In genomic region chr3:9301798-9302197, GRCh38 we compare ENCODE assay signal across 10 cellular contexts. TPM values are rescaled to one million over a fixed set of nuclear protein-coding genes. Genes with fewer than 3 reads are reported as not detected.
DNase-seq lines count a peak whose midpoint lies in the region; ATAC-seq, FAIRE-seq and TF ChIP-seq lines count a peak whose summit lies in the region.
"Had no signal": no experiment of that assay in that cellular context is flagged by ENCODE, and none has a peak within 500 bp of the region (broad histone marks: within the 10 kb centered on the region; RNA-seq: fewer than 3 reads in every experiment).

No MANE protein-coding gene starts in this region.

- H2BK20ac ChIP-seq in H9 (ENCODE audit: low read depth, low read length, poor library complexity, severe bottlenecking) (no peak overlapping the region), H1 (ENCODE audit: low read length) (no peak overlapping the region)

- H4K91ac ChIP-seq in H9 (ENCODE audit: insufficient read length, low read depth, low read length) (no peak overlapping the region), H1 (replicated peaks; ENCODE audit: insufficient read length, low read length) (no peak overlapping the region), neuronal stem cell (ENCODE audit: low read depth, low read length, poor library complexity) (no peak overlapping the region)

- no peak overlapping the region for H2BK120ac ChIP-seq in H9 (ENCODE audit: low read depth, low read length, poor library complexity, severe bottlenecking)
- no peak overlapping the region for H2BK120ac ChIP-seq in H1 (replicated peaks; ENCODE audit: low read depth, low read length)
- H2BK120ac ChIP-seq in neuronal stem cell (ENCODE audit: low read depth, low read length), result no peak overlapping the region

- intact Hi-C loops in body of pancreas (cut with DNase I), result loop anchor here (5.0 kb wide), 1 partner anchor 329 kb away; no protein-coding TSS in a partner anchor

- H3K4ac ChIP-seq in H9 (ENCODE audit: low read depth, low read length), result no peak overlapping the region
- H3K4ac ChIP-seq in H1 (replicated peaks; ENCODE audit: insufficient read length, low read depth, low read length), result no peak overlapping the region
- H3K4ac ChIP-seq in neuronal stem cell (ENCODE audit: low read length), result no peak overlapping the region

- peaks cover 0 to 5% (median 5%) of the 10 kb centered on the region in 3 experiments; a peak in 3 of 7 replicates for H3K36me3 Mint-ChIP-seq in H9 (ENCODE audit: insufficient read depth in 1 of 3, low read depth in 3 of 3)

- H3K56ac ChIP-seq in H9 (ENCODE audit: insufficient read length, low read depth, low read length) (no peak overlapping the region), H1 (replicated peaks; ENCODE audit: insufficient read length, low read depth, low read length) (no peak overlapping the region)

- H3K36me3 ChIP-seq in Loucy (ENCODE audit: insufficient read depth, low read length) (no peaks in the 10 kb centered on the region), H1 (ENCODE audit: control insufficient read depth in 2 of 4, insufficient read depth in 4 of 4, low read length in 3 of 4) (no peaks in the 10 kb centered on the region), neuronal stem cell (replicated peaks in 1 of 2; ENCODE audit: control insufficient read depth in 2 of 2, insufficient read depth in 2 of 2, low read length in 2 of 2) (no peaks in the 10 kb centered on the region), body of pancreas (replicated peaks in 1 of 2; ENCODE audit: insufficient read depth in 1 of 2, low read depth in 2 of 2) (no peaks in the 10 kb centered on the region)
- H3K36me3 ChIP-seq: gastrocnemius medialis had no signal

- H3K18ac ChIP-seq in H9 (ENCODE audit: insufficient read length, low read depth, low read length) (no peak overlapping the region), H1 (ENCODE audit: extremely low read depth, low read length) (no peak overlapping the region), neuronal stem cell (ENCODE audit: low read length) (peak overlapping the region; percentile 66)

- no peak for TF ChIP-seq CTCF in H9 (conservative IDR thresholded peaks at IDR 0.05)
- no peak for TF ChIP-seq CTCF in Loucy (conservative IDR thresholded peaks at IDR 0.05; ENCODE audit: low read length)
- no peak for TF ChIP-seq CTCF in H1 (IDR thresholded peaks at IDR 0.05; ENCODE audit: control extremely low read depth in 1 of 3, insufficient read depth in 1 of 3, low read depth in 1 of 3, low read length in 3 of 3)
- no peak for TF ChIP-seq CTCF in body of pancreas (IDR thresholded peaks at IDR 0.05)

- ATAC-seq in GM19463 (IDR thresholded peaks at IDR 0.05; ENCODE audit: unreplicated experiment) (no peak), body of pancreas (no peak)

- no peak overlapping the region for H3K27ac Mint-ChIP-seq in H9

- H3K27me3 ChIP-seq in H9 (ENCODE audit: insufficient read depth, low read length) (no peaks in the 10 kb centered on the region), Loucy (ENCODE audit: insufficient read depth, low read length, poor library complexity, severe bottlenecking) (no peaks in the 10 kb centered on the region), H1 (replicated peaks in 1 of 4; ENCODE audit: control insufficient read depth in 3 of 4, extremely low read depth in 1 of 4, insufficient read depth in 3 of 4, low read length in 3 of 4) (peaks cover 0 to 2% (median under 1%) of the 10 kb centered on the region in 4 experiments; a peak in 1 of 7 replicates), neuronal stem cell (ENCODE audit: control insufficient read depth in 3 of 3, insufficient read depth in 3 of 3, low read depth in 1 of 3, low read length in 3 of 3) (no peaks in the 10 kb centered on the region), body of pancreas (no peaks in the 10 kb centered on the region)
- H3K27me3 ChIP-seq: gastrocnemius medialis had no signal

- no peak overlapping the region for H4K8ac ChIP-seq in H9 (replicated peaks; ENCODE audit: insufficient read length, low read depth, low read length)
- H4K8ac ChIP-seq in H1 (ENCODE audit: extremely low read depth, insufficient read depth, low read length), result no peak overlapping the region; the same call in 1 of the 2 replicates
- no peak overlapping the region for H4K8ac ChIP-seq in neuronal stem cell (ENCODE audit: low read depth, low read length)

- no peak overlapping the region for H2BK12ac ChIP-seq in H9 (ENCODE audit: insufficient read length, low read depth, low read length)
- H2BK12ac ChIP-seq in H1 (ENCODE audit: low read depth, low read length), result 0 out of 2 replicates have a peak overlapping the region, but pooled peaks have one; percentile 78
- no peak overlapping the region for H2BK12ac ChIP-seq in neuronal stem cell (ENCODE audit: low read length)

- FAIRE-seq in H1 (lab: Jason Lieb, UNC), result no peak
- FAIRE-seq: islet of Langerhans had no signal

- peaks cover 16 to 17% of the 10 kb centered on the region in 2 experiments for H3K4me1 Mint-ChIP-seq in H9

- H2BK15ac ChIP-seq in H9 (ENCODE audit: low read depth, low read length), result no peak overlapping the region
- no peak overlapping the region for H2BK15ac ChIP-seq in H1 (ENCODE audit: low read length)
- peak overlapping the region; percentile 56 for H2BK15ac ChIP-seq in neuronal stem cell (ENCODE audit: low read length)

- no peaks in the 10 kb centered on the region for H4K20me1 ChIP-seq in H9 (ENCODE audit: control insufficient read depth, insufficient read depth, insufficient read length)
- H4K20me1 ChIP-seq in Loucy (ENCODE audit: insufficient read depth, low read length, poor library complexity, severe bottlenecking), result no peaks in the 10 kb centered on the region
- H4K20me1 ChIP-seq in H1 (replicated peaks in 1 of 2; ENCODE audit: control insufficient read depth in 1 of 2, insufficient read depth in 2 of 2, low read length in 2 of 2), result no peaks in the 10 kb centered on the region

- H3T11ph ChIP-seq in H9 (ENCODE audit: low read length), result no peak overlapping the region

- no CpG with 5 or more reads among the region's 10 CpGs for WGBS in H9 (ENCODE audit: extremely low coverage, insufficient read length, low lambda C conversion rate)
- WGBS in H1 (ENCODE audit: extremely low coverage in 1 of 2, insufficient coverage in 1 of 2, insufficient read length in 1 of 2, insufficient replicate concordance in 2 of 2, low coverage in 1 of 2, low lambda C conversion rate in 2 of 2, missing lambda C conversion rate in 1 of 2), 2 experiments, result 85% methylated on average over 10 of the region's 10 CpGs; no CpG with 5 or more reads in 1 of the 2 experiments
- no CpG with 5 or more reads among the region's 10 CpGs for WGBS in neuronal stem cell (ENCODE audit: extremely low coverage in 2 of 2, insufficient read length in 2 of 2, insufficient replicate concordance in 1 of 2), 2 donors
- WGBS in body of pancreas, 2 donors, result 70 to 76% methylated on average over 10 of the region's 10 CpGs

- H2AFZ ChIP-seq in H9 (ENCODE audit: low read length) (no peak overlapping the region), Loucy (ENCODE audit: low read length) (peak overlapping the region; percentile 63; the same call in 1 of the 2 replicates), H1 (ENCODE audit: low read length) (peak overlapping the region; percentile 81), neuronal stem cell (ENCODE audit: low read length) (peak overlapping the region; percentile 89)

- TF ChIP-seq RAD21 in H1 (IDR thresholded peaks at IDR 0.05 in 1 of 2, conservative IDR thresholded peaks at IDR 0.05 in 1 of 2; ENCODE audit: low read depth in 2 of 2, low read length in 2 of 2), result no peak

- peak overlapping the region; percentile 54 to 76 for H3K4me3 Mint-ChIP-seq in H9

- peaks cover 23% of the 10 kb centered on the region for H3K27me3 Mint-ChIP-seq in H9 (ENCODE audit: low read depth)

- POLR2A ChIA-PET in H1 (lab: Charles Lee; ENCODE audit: partially characterized antibody), result interaction anchor here (0.7 to 1.9 kb wide), 5 partner anchors 22 to 337 kb away, joined by 3 to 5 read pairs (median 3); no protein-coding TSS in a partner anchor

- H2BK5ac ChIP-seq in H9 (ENCODE audit: insufficient read length, low read length) (no peak overlapping the region), H1 (ENCODE audit: low read depth, low read length) (no peak overlapping the region), neuronal stem cell (ENCODE audit: low read length) (no peak overlapping the region)

- CTCF ChIA-PET in H1 (lab: Charles Lee; ENCODE audit: partially characterized antibody), result interaction anchor here (0.6 to 9.3 kb wide), 67 partner anchors 9 to 589 kb away, joined by 3 to 200 read pairs (median 5); partner anchors contain the start of genes SRGAP3 and THUMPD3

- H3K27ac ChIP-seq in H9 (ENCODE audit: insufficient read length, low read depth, low read length) (no peak overlapping the region), H1 (ENCODE audit: low read depth, low read length) (no peak overlapping the region), neuronal stem cell (replicated peaks; ENCODE audit: low read length) (no peak overlapping the region), body of pancreas (no peak overlapping the region)
- H3K27ac ChIP-seq: gastrocnemius medialis, parathyroid adenoma had no signal

- H3K79me1 ChIP-seq in H9 (ENCODE audit: insufficient read depth, low read depth, low read length, poor library complexity, severe bottlenecking), result no peaks in the 10 kb centered on the region
- no peaks in the 10 kb centered on the region for H3K79me1 ChIP-seq in H1 (ENCODE audit: low read depth, low read length)
- H3K79me1 ChIP-seq in neuronal stem cell (ENCODE audit: low read depth, low read length), result no peaks in the 10 kb centered on the region

- H3K9ac ChIP-seq in H9 (ENCODE audit: extremely low read depth, insufficient read length, low read length), result no peak overlapping the region
- no peak overlapping the region for H3K9ac ChIP-seq in Loucy (ENCODE audit: low read depth, low read length, poor library complexity, severe bottlenecking)
- H3K9ac ChIP-seq in H1 (replicated peaks in 1 of 4; ENCODE audit: extremely low read depth in 1 of 4, low read depth in 3 of 4, low read length in 3 of 4), result no peak overlapping the region
- H3K9ac ChIP-seq in neuronal stem cell (ENCODE audit: low read depth, low read length, poor library complexity), result no peak overlapping the region
- H3K9ac ChIP-seq: parathyroid adenoma had no signal

- TF ChIP-seq EP300 in H1 (IDR thresholded peaks at IDR 0.05; ENCODE audit: borderline replicate concordance in 1 of 2, low read depth in 2 of 2, low read length in 2 of 2), result no peak

- H3K23me2 ChIP-seq in H9 (ENCODE audit: insufficient read length, low read depth, low read length, poor library complexity, severe bottlenecking), result no peaks in the 10 kb centered on the region
- peaks cover 2% of the 10 kb centered on the region; the same call in 1 of the 2 replicates for H3K23me2 ChIP-seq in H1 (ENCODE audit: low read depth, low read length)

- no peak overlapping the region for H3K4me3 ChIP-seq in Loucy (ENCODE audit: low read length, poor library complexity, severe bottlenecking)
- H3K4me3 ChIP-seq in H1 (ENCODE audit: extremely low read depth in 1 of 4, insufficient read depth in 2 of 4, low read depth in 3 of 4, low read length in 4 of 4), result peak overlapping the region in 3 of 4 experiments; percentile 23 to 59 (median 38); a peak in 6 of 8 replicates
- no peak overlapping the region for H3K4me3 ChIP-seq in neuronal stem cell (ENCODE audit: low read length in 2 of 2)
- H3K4me3 ChIP-seq in body of pancreas, result no peak overlapping the region

- no peak for TF ChIP-seq POLR2A in H1 (IDR thresholded peaks at IDR 0.05; ENCODE audit: control extremely low read depth in 1 of 2, low read depth in 2 of 2, low read length in 2 of 2)
- no peak for TF ChIP-seq POLR2A in body of pancreas (IDR thresholded peaks at IDR 0.05)

- H3K9me2 ChIP-seq in Loucy (replicated peaks; ENCODE audit: low read depth, low read length), result no peaks in the 10 kb centered on the region

- H3K79me2 ChIP-seq in H9 (ENCODE audit: insufficient read depth, low read length) (no peaks in the 10 kb centered on the region), Loucy (ENCODE audit: insufficient read depth, low read length) (no peaks in the 10 kb centered on the region), H1 (ENCODE audit: control insufficient read depth in 1 of 2, insufficient read depth in 2 of 2, low read length in 2 of 2) (no peaks in the 10 kb centered on the region)
- H3K79me2 ChIP-seq: parathyroid adenoma had no signal

- H3K14ac ChIP-seq in H9 (ENCODE audit: insufficient read depth, low read length) (no peak overlapping the region), H1 (ENCODE audit: insufficient read length) (no peak overlapping the region), neuronal stem cell (ENCODE audit: low read length) (no peak overlapping the region)

- no peaks in the 10 kb centered on the region for H3K4me1 ChIP-seq in H9 (ENCODE audit: insufficient read depth, low read length)
- no peaks in the 10 kb centered on the region for H3K4me1 ChIP-seq in Loucy (ENCODE audit: insufficient read depth, low read length, poor library complexity, severe bottlenecking)
- peaks cover 0 to 5% (median 3%) of the 10 kb centered on the region in 4 experiments; a peak in 5 of 7 replicates for H3K4me1 ChIP-seq in H1 (replicated peaks in 1 of 4; ENCODE audit: control insufficient read depth in 3 of 4, insufficient read depth in 4 of 4, low read length in 3 of 4)
- H3K4me1 ChIP-seq in neuronal stem cell (ENCODE audit: control insufficient read depth in 2 of 2, insufficient read depth in 1 of 2, low read depth in 1 of 2, low read length in 2 of 2), result peaks cover 6 to 10% of the 10 kb centered on the region in 2 donors
- peaks cover 7% of the 10 kb centered on the region for H3K4me1 ChIP-seq in body of pancreas
- H3K4me1 ChIP-seq: parathyroid adenoma had no signal

- H2AK5ac ChIP-seq in H9 (ENCODE audit: insufficient read length, low read length) (no peak overlapping the region), H1 (ENCODE audit: low read depth, low read length) (peak overlapping the region; percentile 53; the same call in 1 of the 2 replicates), neuronal stem cell (ENCODE audit: low read depth, low read length) (no peak overlapping the region)

- no peak overlapping the region for H3K23ac ChIP-seq in H9 (ENCODE audit: insufficient read length, low read depth, low read length)
- H3K23ac ChIP-seq in H1 (ENCODE audit: insufficient read length), result no peak overlapping the region
- no peak overlapping the region for H3K23ac ChIP-seq in neuronal stem cell (ENCODE audit: low read depth, low read length, poor library complexity)

- H3K9me3 ChIP-seq in H9 (ENCODE audit: control insufficient read depth, low read depth, low read length) (no peaks in the 10 kb centered on the region), Loucy (ENCODE audit: insufficient read depth, low read depth, low read length) (no peaks in the 10 kb centered on the region), H1 (ENCODE audit: insufficient read depth in 2 of 2, low read depth in 1 of 2, low read length in 1 of 2) (no peaks in the 10 kb centered on the region), neuronal stem cell (replicated peaks in 1 of 2; ENCODE audit: control insufficient read depth in 2 of 2, insufficient read depth in 1 of 2, low read depth in 1 of 2, low read length in 2 of 2) (no peaks in the 10 kb centered on the region), body of pancreas (no peaks in the 10 kb centered on the region)
- H3K9me3 ChIP-seq: gastrocnemius medialis had no signal

- H4K5ac ChIP-seq in H9 (ENCODE audit: insufficient read length, low read depth, low read length), result no peak overlapping the region
- no peak overlapping the region for H4K5ac ChIP-seq in H1 (ENCODE audit: insufficient read length, low read depth, low read length)

- DNase-seq in H9 (no peak), H1 (ENCODE audit: low read depth in 1 of 2, low spot score in 2 of 2) (no peak), neuronal stem cell (ENCODE audit: low spot score) (no peak), GM19240 (ENCODE audit: insufficient read length, low spot score) (no peak), body of pancreas (no peak)

- H3F3A ChIP-seq in Loucy (ENCODE audit: low read depth), result no peaks in the 10 kb centered on the region

- H3K4me2 ChIP-seq in H9 (ENCODE audit: insufficient read depth, insufficient read length, low read length) (peak overlapping the region; percentile 34), Loucy (ENCODE audit: low read depth, low read length, poor library complexity, severe bottlenecking) (no peak overlapping the region), H1 (ENCODE audit: insufficient read depth in 1 of 2, low read depth in 2 of 2, low read length in 2 of 2) (peak overlapping the region; percentile 15 to 83; a peak in 3 of 4 replicates), neuronal stem cell (ENCODE audit: insufficient read depth, low read length, poor library complexity, severe bottlenecking) (peak overlapping the region; percentile 55)

- H3K9me3 Mint-ChIP-seq in H9, result peaks cover 3 to 4% of the 10 kb centered on the region in 2 experiments; a peak in 3 of 5 replicates

RNA-seq across cellular contexts. Expression of gene SRGAP3, which starts 52.4 kb away (rescaled TPM):
- total RNA-seq in H9 (2021) (2.6 and 3.4 TPM in 2 replicates), body of pancreas (10 to 100 TPM; 10.9 to 11.4 TPM)
- 9.4 and 11.4 TPM in 2 replicates for total RNA-seq in H1 (2021; fragmentation: NEBNext Ultra II Directional; extraction: Animal tissue kit (Norgen Biotek cat#: 25700))
- 5.8 and 7.1 TPM in 2 replicates for polyA plus RNA-seq in H1 (2011; rRNA removed)
- 8.0 TPM for polyA plus RNA-seq in H1 (2011; cell fraction: cytosol; rRNA removed)
- polyA plus RNA-seq in H1 (2011; cell fraction: nucleus; rRNA removed), result 17.1 TPM
- polyA plus RNA-seq in H1 (2012, experiment 1 of 2), result 5.4 to 8.5 TPM (median 6.9 TPM) in 4 replicates
- 0.88 TPM for polyA plus RNA-seq in H1 (2012, experiment 2 of 2)
- polyA plus RNA-seq in H1 (2013, experiment 1 of 2), result 3.8 TPM
- 3.6 TPM for polyA plus RNA-seq in H1 (2013, experiment 2 of 2)
- 19.3 and 22.0 TPM in 2 replicates for polyA minus RNA-seq in H1 (2011; rRNA and poly(A)+ RNA removed)
- polyA minus RNA-seq in H1 (2011; cell fraction: cytosol; rRNA and poly(A)+ RNA removed), result 7.9 TPM
- 38.8 TPM for polyA minus RNA-seq in H1 (2011; cell fraction: nucleus; rRNA and poly(A)+ RNA removed)
- polyA plus RNA-seq in neuronal stem cell (2013, experiment 1 of 2), result 11.8 TPM
- polyA plus RNA-seq in neuronal stem cell (2013, experiment 2 of 2), result 11.9 TPM

Comparison
In these comparisons a context has a peak if more than half of its experiments do, and no peak if none do; other contexts are left out.
1. H3K4me3 ChIP-seq: peak in H1 (3 of 4); none in Loucy (single experiment), neuronal stem cell (0 of 2) and body of pancreas (0 of 2).